In the genomic region with DNA sequence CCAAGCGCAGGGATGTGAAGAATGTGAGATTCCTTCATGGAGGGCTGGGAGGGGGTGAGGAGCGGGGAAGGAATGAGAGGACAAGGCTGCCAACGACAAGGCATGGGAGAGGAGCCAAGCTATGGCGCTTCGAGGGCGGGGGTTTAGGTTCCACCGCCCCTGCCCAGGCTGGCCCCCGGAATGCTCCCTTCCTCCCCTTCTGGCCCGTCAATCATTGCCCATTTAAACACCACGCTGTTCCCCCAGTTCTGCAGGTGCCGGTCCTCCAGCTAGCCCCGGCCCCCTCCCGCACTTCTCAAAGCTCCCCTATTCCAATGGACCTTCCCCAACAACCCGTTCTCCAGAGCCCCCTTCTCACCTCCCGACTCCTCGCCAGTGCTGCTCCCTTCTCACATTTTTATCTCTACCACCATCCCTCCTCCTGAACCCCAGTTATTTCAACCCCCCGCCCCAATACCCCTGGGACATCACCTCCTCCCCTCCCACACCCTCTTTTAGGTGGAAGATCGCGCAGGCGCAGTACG, we compare ENCODE assay signal across 8 cellular contexts. TPM values are rescaled to one million over a fixed set of nuclear protein-coding genes. Genes with fewer than 3 reads are reported as not detected.
DNase-seq lines count a peak whose midpoint lies in the region; ATAC-seq, FAIRE-seq and TF ChIP-seq lines count a peak whose summit lies in the region.

No MANE protein-coding gene starts in this region.

- peak; percentile 6 for DNase-seq in activated T-cell treated with anti-CD3 and anti-CD28 coated beads for 48 hours (ENCODE audit: low read depth)
- DNase-seq in activated T-cell treated with anti-CD3 and anti-CD28 coated beads, Interleukin-2, amount 50 U/mL, for 48 hours: no peak
- DNase-seq in OCI-LY7 (ENCODE audit: low spot score): no peak
- DNase-seq in coronary artery (ENCODE audit: low spot score): peak; percentile 91
- no peak for DNase-seq in HepG2 (ENCODE audit: low spot score)
- DNase-seq in NCI-H526 treated with DMSO at 0.1 percent for 48 hours (lab: John Stamatoyannopoulos, UW): no peak

- FAIRE-seq in HepG2 (lab: Jason Lieb, UNC): no peak

- under 1% methylated on average over 17 of the region's 21 CpGs for WGBS in HepG2 (ENCODE audit: low lambda C conversion rate)

- peaks cover 4% of the 10 kb centered on the region for H3K36me3 ChIP-seq in OCI-LY7 (ENCODE audit: insufficient read depth, low read length)
- H3K36me3 ChIP-seq in HepG2 (replicated peaks in 1 of 2; ENCODE audit: control insufficient read depth in 1 of 2, insufficient read depth in 2 of 2, low read length in 2 of 2): peaks cover 0 to 4% of the 10 kb centered on the region in 2 experiments; a peak in 2 of 5 replicates
- H3K36me3 ChIP-seq in subcutaneous abdominal adipose tissue (ENCODE audit: control insufficient read depth in 5 of 5, insufficient read depth in 5 of 5, low read length in 5 of 5): peaks cover 0 to 8% (median 6%) of the 10 kb centered on the region in 5 donors

- POLR2A ChIA-PET in OCI-LY7 (lab: Charles Lee) (interaction anchor here (0.6 to 4.2 kb wide), 22 partner anchors 10 to 300 kb away, joined by 3 to 85 read pairs (median 6); a partner anchor contains a TSS), HepG2 (lab: Yijun Ruan, JAX) (interaction anchor here (0.5 to 3.8 kb wide), 38 partner anchors 10 to 415 kb away, joined by 3 to 96 read pairs (median 6); a partner anchor contains a TSS)

- no peak for TF ChIP-seq RAD21 in HepG2 (CRISPR knock-in tag; IDR thresholded peaks at IDR 0.05)

- H4K20me1 ChIP-seq in OCI-LY7 (ENCODE audit: insufficient read depth, low read length) (no peaks in the 10 kb centered on the region), HepG2 (ENCODE audit: insufficient read depth, low read length) (no peaks in the 10 kb centered on the region)

- TF ChIP-seq EP300 in HepG2 (IDR thresholded peaks at IDR 0.05; ENCODE audit: low read depth in 2 of 2, low read length in 2 of 2) (no peak), HepG2 (CRISPR knock-in tag; IDR thresholded peaks at IDR 0.05; ENCODE audit: borderline replicate concordance) (no peak)

- H3K9ac ChIP-seq in HepG2 (ENCODE audit: insufficient read depth, low read depth, low read length): peak overlapping the region; percentile 90
- peak overlapping the region; percentile 85 to 95 (median 92) for H3K9ac ChIP-seq in subcutaneous abdominal adipose tissue (ENCODE audit: low read length in 5 of 5)

- intact Hi-C loops in OCI-LY7 (cut with micrococcal nuclease; ENCODE audit: unreplicated experiment): loop anchor here (2.0 kb wide), 1 partner anchor 14 kb away; no protein-coding TSS in a partner anchor
- intact Hi-C loops in HepG2 (cut with micrococcal nuclease; ENCODE audit: unreplicated experiment): loop anchor here (2.0 to 5.0 kb wide), 2 partner anchors 14 to 36 kb away; a partner anchor contains a TSS

- no peaks in the 10 kb centered on the region for H3K9me2 ChIP-seq in OCI-LY7 (ENCODE audit: insufficient read depth, low read length)

- H3K4me3 ChIP-seq in OCI-LY7 (ENCODE audit: low read depth, low read length, poor library complexity, severe bottlenecking): peak overlapping the region; percentile 81
- peak overlapping the region; percentile 85 for H3K4me3 ChIP-seq in coronary artery
- H3K4me3 ChIP-seq in HepG2 (replicated peaks in 1 of 3; ENCODE audit: insufficient read depth in 1 of 3, low read depth in 2 of 3, low read length in 3 of 3): peak overlapping the region; percentile 91 to 94 (median 91)
- H3K4me3 ChIP-seq in subcutaneous abdominal adipose tissue (ENCODE audit: low read depth in 1 of 5, low read length in 5 of 5): peak overlapping the region; percentile 76 to 93 (median 88)

- in situ Hi-C loops in HepG2 (cut with HindIII; ENCODE audit: extremely low pct_ligation_motif_present, low pct_unique_long_range_greater_than_20kb): loop anchor here (5.0 kb wide), 1 partner anchor 36 kb away; a partner anchor contains a TSS

- H2AFZ ChIP-seq in OCI-LY7 (ENCODE audit: low read length) (peak overlapping the region; percentile 65; the same call in 1 of the 2 replicates), HepG2 (ENCODE audit: low read length) (no peak overlapping the region)

- H3K27me3 ChIP-seq in HepG2 (ENCODE audit: control insufficient read depth in 1 of 2, insufficient read depth in 2 of 2, low read length in 2 of 2) (no peaks in the 10 kb centered on the region; a peak in 1 of 5 replicates), subcutaneous abdominal adipose tissue (ENCODE audit: control insufficient read depth in 5 of 5, insufficient read depth in 4 of 5, low read length in 5 of 5) (no peaks in the 10 kb centered on the region)

- ATAC-seq in HG02642 (IDR thresholded peaks at IDR 0.05; ENCODE audit: poor library complexity, unreplicated experiment) (peak; percentile 28), HepG2 (peak; percentile 29)

- TF ChIP-seq CTCF in OCI-LY7 (conservative IDR thresholded peaks at IDR 0.05; ENCODE audit: low read length) (no peak), coronary artery (IDR thresholded peaks at IDR 0.05) (no peak), HepG2 (CRISPR knock-in tag; IDR thresholded peaks at IDR 0.05) (no peak)

- H3K27ac ChIP-seq in OCI-LY7 (ENCODE audit: low read depth, low read length, poor library complexity, severe bottlenecking): peak overlapping the region; percentile 77
- H3K27ac ChIP-seq in coronary artery: peak overlapping the region; percentile 95 to 98
- H3K27ac ChIP-seq in HepG2 (ENCODE audit: extremely low read length, insufficient read depth, low read length): peak overlapping the region; percentile 89
- peak overlapping the region; percentile 99 for H3K27ac ChIP-seq in subcutaneous abdominal adipose tissue (ENCODE audit: low read depth, low read length)

- H3K79me2 ChIP-seq in OCI-LY7 (ENCODE audit: insufficient read depth, low read depth, low read length) (peaks cover 23% of the 10 kb centered on the region; the same call in 1 of the 2 replicates), HepG2 (ENCODE audit: insufficient read depth, low read length) (peaks cover 12% of the 10 kb centered on the region)

- H3K9me3 ChIP-seq in OCI-LY7 (ENCODE audit: low read length) (no peaks in the 10 kb centered on the region), HepG2 (ENCODE audit: low read length) (no peaks in the 10 kb centered on the region), subcutaneous abdominal adipose tissue (ENCODE audit: control insufficient read depth in 5 of 5, low read length in 5 of 5) (no peaks in the 10 kb centered on the region)

- H3K4me1 ChIP-seq in OCI-LY7 (ENCODE audit: insufficient read depth, low read length, poor library complexity, severe bottlenecking) (peaks cover 40% of the 10 kb centered on the region), HepG2 (ENCODE audit: insufficient read depth, low read length) (peaks cover 37% of the 10 kb centered on the region), subcutaneous abdominal adipose tissue (ENCODE audit: control insufficient read depth in 5 of 5, insufficient read depth in 5 of 5, low read length in 5 of 5) (peaks cover 8 to 54% (median 44%) of the 10 kb centered on the region in 5 donors)

- no TSS peak for BruUV-seq in OCI-LY7 (replicated peaks; lab: Mats Ljungman, UMichigan)
- TSS peak; percentile 93 for BruUV-seq in HepG2 (replicated peaks; lab: Mats Ljungman, UMichigan)

- peak overlapping the region; percentile 100 for H3K4me2 ChIP-seq in OCI-LY7 (ENCODE audit: low read length)
- peak overlapping the region; percentile 95 for H3K4me2 ChIP-seq in HepG2 (ENCODE audit: low read depth, low read length)

- no peak for TF ChIP-seq POLR2A in HepG2 (IDR thresholded peaks at IDR 0.05; ENCODE audit: insufficient read depth in 1 of 2, low read depth in 2 of 2, low read length in 2 of 2)

- CTCF ChIA-PET in OCI-LY7 (lab: Charles Lee; ENCODE audit: unreplicated experiment): interaction anchor here (0.6 to 3.4 kb wide), 6 partner anchors 8 to 243 kb away, joined by 3 to 35 read pairs (median 6); a partner anchor contains a TSS
- CTCF ChIA-PET in HepG2 (lab: Yijun Ruan, JAX; ENCODE audit: low intra/inter-chr PET ratio, low total read pairs): interaction anchor here (0.7 kb wide), 1 partner anchor 29 kb away, joined by 3 read pairs; no protein-coding TSS in a partner anchor

RNA-seq across cellular contexts. Expression of a gene that starts 0.4 kb away (rescaled TPM):
- total RNA-seq in OCI-LY7 (2014; rRNA removed; shearing (Covaris generic)): 63.8 and 76.1 TPM in 2 replicates
- total RNA-seq in OCI-LY7 (2022) (43.7 and 45.6 TPM in 2 replicates), HepG2 (2016; rRNA removed; fragmentation: Illumina TruSeq; extraction: Trizol) (27.1 and 32.9 TPM in 2 replicates)
- 13.2 and 13.9 TPM in 2 replicates for total RNA-seq in HepG2 (2016; cell fraction: cytosol; rRNA removed; fragmentation: Illumina TruSeq; extraction: Trizol; ENCODE audit: low read depth)
- total RNA-seq in HepG2 (2016; cell fraction: insoluble cytoplasmic fraction; rRNA removed; fragmentation: Illumina TruSeq; extraction: Trizol): 26.4 and 30.9 TPM in 2 replicates
- total RNA-seq in HepG2 (2016; cell fraction: membrane; rRNA removed; fragmentation: Illumina TruSeq; extraction: Trizol): 32.7 and 39.6 TPM in 2 replicates
- total RNA-seq in HepG2 (2016; cell fraction: nucleus; rRNA removed; fragmentation: Illumina TruSeq; extraction: Trizol): 18.2 and 18.7 TPM in 2 replicates
- 39.4 and 46.7 TPM in 2 replicates for polyA plus RNA-seq in HepG2 (2011; rRNA removed)
- 37.2 and 48.5 TPM in 2 replicates for polyA plus RNA-seq in HepG2 (2011; cell fraction: cytosol; rRNA removed)
- 33.0 and 35.2 TPM in 2 replicates for polyA plus RNA-seq in HepG2 (2011; cell fraction: nucleus; rRNA removed)
- 16.6 and 19.8 TPM in 2 replicates for polyA plus RNA-seq in HepG2 (2012)
- polyA plus RNA-seq in HepG2 (2016; cell fraction: cytosol; fragmentation: Illumina TruSeq; extraction: Trizol; ENCODE audit: low read depth): 9.3 and 14.8 TPM in 2 replicates
- polyA plus RNA-seq in HepG2 (2016; cell fraction: insoluble cytoplasmic fraction; fragmentation: Illumina TruSeq; extraction: Trizol; ENCODE audit: low read depth): 23.1 and 24.0 TPM in 2 replicates
- polyA plus RNA-seq in HepG2 (2016; cell fraction: membrane; fragmentation: Illumina TruSeq; extraction: Trizol; ENCODE audit: low read depth): 22.3 and 25.8 TPM in 2 replicates
- polyA plus RNA-seq in HepG2 (2016; cell fraction: nucleus; fragmentation: Illumina TruSeq; extraction: Trizol; ENCODE audit: insufficient read depth, low read depth): 17.4 and 20.5 TPM in 2 replicates
- polyA minus RNA-seq in HepG2 (2011; rRNA and poly(A)+ RNA removed; ENCODE audit: low replicate concordance): 241 and 278 TPM in 2 replicates
- 36.8 and 40.2 TPM in 2 replicates for polyA minus RNA-seq in HepG2 (2011; cell fraction: cytosol; rRNA and poly(A)+ RNA removed)
- polyA minus RNA-seq in HepG2 (2011; cell fraction: nucleus; rRNA and poly(A)+ RNA removed): 33.3 and 39.0 TPM in 2 replicates

RNA-seq across cellular contexts. Expression of a gene that starts 2.8 kb away (rescaled TPM):
- 37.5 and 46.0 TPM in 2 replicates for total RNA-seq in OCI-LY7 (2014; rRNA removed; shearing (Covaris generic))
- total RNA-seq in OCI-LY7 (2022): 54.1 and 61.1 TPM in 2 replicates
- total RNA-seq in HepG2 (2016; rRNA removed; fragmentation: Illumina TruSeq; extraction: Trizol): 31.2 and 33.2 TPM in 2 replicates
- 85.1 and 99.3 TPM in 2 replicates for total RNA-seq in HepG2 (2016; cell fraction: cytosol; rRNA removed; fragmentation: Illumina TruSeq; extraction: Trizol; ENCODE audit: low read depth)
- total RNA-seq in HepG2 (2016; cell fraction: insoluble cytoplasmic fraction; rRNA removed; fragmentation: Illumina TruSeq; extraction: Trizol): 29.7 and 31.9 TPM in 2 replicates
- 92.8 and 102 TPM in 2 replicates for total RNA-seq in HepG2 (2016; cell fraction: membrane; rRNA removed; fragmentation: Illumina TruSeq; extraction: Trizol)
- 8.5 and 12.0 TPM in 2 replicates for total RNA-seq in HepG2 (2016; cell fraction: nucleus; rRNA removed; fragmentation: Illumina TruSeq; extraction: Trizol)
- polyA plus RNA-seq in HepG2 (2011; rRNA removed): 27.9 and 35.5 TPM in 2 replicates
- polyA plus RNA-seq in HepG2 (2011; cell fraction: cytosol; rRNA removed): 32.7 and 35.7 TPM in 2 replicates
- polyA plus RNA-seq in HepG2 (2011; cell fraction: nucleus; rRNA removed): 6.2 and 9.4 TPM in 2 replicates
- 17.5 and 19.8 TPM in 2 replicates for polyA plus RNA-seq in HepG2 (2012)
- polyA plus RNA-seq in HepG2 (2016; cell fraction: cytosol; fragmentation: Illumina TruSeq; extraction: Trizol; ENCODE audit: low read depth): 123 and 144 TPM in 2 replicates
- 34.0 and 41.8 TPM in 2 replicates for polyA plus RNA-seq in HepG2 (2016; cell fraction: insoluble cytoplasmic fraction; fragmentation: Illumina TruSeq; extraction: Trizol; ENCODE audit: low read depth)
- 103 and 111 TPM in 2 replicates for polyA plus RNA-seq in HepG2 (2016; cell fraction: membrane; fragmentation: Illumina TruSeq; extraction: Trizol; ENCODE audit: low read depth)
- 23.6 and 24.1 TPM in 2 replicates for polyA plus RNA-seq in HepG2 (2016; cell fraction: nucleus; fragmentation: Illumina TruSeq; extraction: Trizol; ENCODE audit: insufficient read depth, low read depth)
- polyA minus RNA-seq in HepG2 (2011; rRNA and poly(A)+ RNA removed; ENCODE audit: low replicate concordance): 19.6 and 64.2 TPM in 2 replicates
- polyA minus RNA-seq in HepG2 (2011; cell fraction: cytosol; rRNA and poly(A)+ RNA removed): 9.3 TPM in 2 replicates
- polyA minus RNA-seq in HepG2 (2011; cell fraction: nucleus; rRNA and poly(A)+ RNA removed): 2.7 and 3.7 TPM in 2 replicates

RNA-seq across cellular contexts. Expression of a gene that starts 8.6 kb away (rescaled TPM):
- 0.76 and 2.5 TPM in 2 replicates for total RNA-seq in OCI-LY7 (2014; rRNA removed; shearing (Covaris generic))
- total RNA-seq in OCI-LY7 (2022) (1.2 and 1.4 TPM in 2 replicates), HepG2 (2016; rRNA removed; fragmentation: Illumina TruSeq; extraction: Trizol) (39.7 and 101 TPM in 2 replicates)
- 32.8 and 38.8 TPM in 2 replicates for total RNA-seq in HepG2 (2016; cell fraction: cytosol; rRNA removed; fragmentation: Illumina TruSeq; extraction: Trizol; ENCODE audit: low read depth)
- 36.4 and 95.0 TPM in 2 replicates for total RNA-seq in HepG2 (2016; cell fraction: insoluble cytoplasmic fraction; rRNA removed; fragmentation: Illumina TruSeq; extraction: Trizol)
- 38.5 and 51.4 TPM in 2 replicates for total RNA-seq in HepG2 (2016; cell fraction: membrane; rRNA removed; fragmentation: Illumina TruSeq; extraction: Trizol)
- total RNA-seq in HepG2 (2016; cell fraction: nucleus; rRNA removed; fragmentation: Illumina TruSeq; extraction: Trizol): 91.1 and 122 TPM in 2 replicates
- 59.7 and 80.6 TPM in 2 replicates for polyA plus RNA-seq in HepG2 (2011; rRNA removed)
- polyA plus RNA-seq in HepG2 (2011; cell fraction: cytosol; rRNA removed): 50.4 and 79.1 TPM in 2 replicates
- 344 and 397 TPM in 2 replicates for polyA plus RNA-seq in HepG2 (2011; cell fraction: nucleus; rRNA removed)
- polyA plus RNA-seq in HepG2 (2012): 73.0 and 80.9 TPM in 2 replicates
- 21.5 and 22.3 TPM in 2 replicates for polyA plus RNA-seq in HepG2 (2016; cell fraction: cytosol; fragmentation: Illumina TruSeq; extraction: Trizol; ENCODE audit: low read depth)
- polyA plus RNA-seq in HepG2 (2016; cell fraction: insoluble cytoplasmic fraction; fragmentation: Illumina TruSeq; extraction: Trizol; ENCODE audit: low read depth): 28.4 and 31.4 TPM in 2 replicates
- polyA plus RNA-seq in HepG2 (2016; cell fraction: membrane; fragmentation: Illumina TruSeq; extraction: Trizol; ENCODE audit: low read depth): 29.6 and 33.0 TPM in 2 replicates
- 202 and 204 TPM in 2 replicates for polyA plus RNA-seq in HepG2 (2016; cell fraction: nucleus; fragmentation: Illumina TruSeq; extraction: Trizol; ENCODE audit: insufficient read depth, low read depth)
- 75.4 TPM in 1 of 2 replicates, not detected in the other for polyA minus RNA-seq in HepG2 (2011; rRNA and poly(A)+ RNA removed; ENCODE audit: low replicate concordance)
- 29.5 and 41.4 TPM in 2 replicates for polyA minus RNA-seq in HepG2 (2011; cell fraction: cytosol; rRNA and poly(A)+ RNA removed)
- polyA minus RNA-seq in HepG2 (2011; cell fraction: nucleus; rRNA and poly(A)+ RNA removed): 30.3 and 40.7 TPM in 2 replicates

RNA-seq across cellular contexts. Expression of a gene that starts 32.0 kb away (rescaled TPM):
- 59.7 and 68.3 TPM in 2 replicates for total RNA-seq in OCI-LY7 (2014; rRNA removed; shearing (Covaris generic))
- total RNA-seq in OCI-LY7 (2022): 137 and 162 TPM in 2 replicates
- 13.1 and 21.3 TPM in 2 replicates for total RNA-seq in HepG2 (2016; rRNA removed; fragmentation: Illumina TruSeq; extraction: Trizol)
- 7.8 and 8.7 TPM in 2 replicates for total RNA-seq in HepG2 (2016; cell fraction: cytosol; rRNA removed; fragmentation: Illumina TruSeq; extraction: Trizol; ENCODE audit: low read depth)
- total RNA-seq in HepG2 (2016; cell fraction: insoluble cytoplasmic fraction; rRNA removed; fragmentation: Illumina TruSeq; extraction: Trizol): 13.2 and 20.4 TPM in 2 replicates
- total RNA-seq in HepG2 (2016; cell fraction: membrane; rRNA removed; fragmentation: Illumina TruSeq; extraction: Trizol): 6.4 and 7.1 TPM in 2 replicates
- total RNA-seq in HepG2 (2016; cell fraction: nucleus; rRNA removed; fragmentation: Illumina TruSeq; extraction: Trizol): 34.5 and 38.1 TPM in 2 replicates
- 21.0 and 24.1 TPM in 2 replicates for polyA plus RNA-seq in HepG2 (2011; rRNA removed)
- 6.4 and 7.0 TPM in 2 replicates for polyA plus RNA-seq in HepG2 (2011; cell fraction: cytosol; rRNA removed)
- 89.5 and 95.6 TPM in 2 replicates for polyA plus RNA-seq in HepG2 (2011; cell fraction: nucleus; rRNA removed)
- 18.5 and 25.0 TPM in 2 replicates for polyA plus RNA-seq in HepG2 (2012)
- polyA plus RNA-seq in HepG2 (2016; cell fraction: cytosol; fragmentation: Illumina TruSeq; extraction: Trizol; ENCODE audit: low read depth): 1.0 and 1.5 TPM in 2 replicates
- polyA plus RNA-seq in HepG2 (2016; cell fraction: insoluble cytoplasmic fraction; fragmentation: Illumina TruSeq; extraction: Trizol; ENCODE audit: low read depth): 11.3 and 14.8 TPM in 2 replicates
- 3.5 and 3.7 TPM in 2 replicates for polyA plus RNA-seq in HepG2 (2016; cell fraction: membrane; fragmentation: Illumina TruSeq; extraction: Trizol; ENCODE audit: low read depth)
- 65.5 and 70.0 TPM in 2 replicates for polyA plus RNA-seq in HepG2 (2016; cell fraction: nucleus; fragmentation: Illumina TruSeq; extraction: Trizol; ENCODE audit: insufficient read depth, low read depth)
- 32.0 and 82.6 TPM in 2 replicates for polyA minus RNA-seq in HepG2 (2011; rRNA and poly(A)+ RNA removed; ENCODE audit: low replicate concordance)
- polyA minus RNA-seq in HepG2 (2011; cell fraction: cytosol; rRNA and poly(A)+ RNA removed): 17.5 and 19.3 TPM in 2 replicates
- 62.1 and 93.5 TPM in 2 replicates for polyA minus RNA-seq in HepG2 (2011; cell fraction: nucleus; rRNA and poly(A)+ RNA removed)

RNA-seq across cellular contexts. Expression of a gene that starts 36.9 kb away (rescaled TPM):
- 7.0 and 11.7 TPM in 2 replicates for total RNA-seq in OCI-LY7 (2014; rRNA removed; shearing (Covaris generic))
- 35.0 and 35.6 TPM in 2 replicates for total RNA-seq in OCI-LY7 (2022)
- total RNA-seq in HepG2 (2016; rRNA removed; fragmentation: Illumina TruSeq; extraction: Trizol): 7.8 and 22.0 TPM in 2 replicates
- total RNA-seq in HepG2 (2016; cell fraction: cytosol; rRNA removed; fragmentation: Illumina TruSeq; extraction: Trizol; ENCODE audit: low read depth): 1.1 and 2.9 TPM in 2 replicates
- total RNA-seq in HepG2 (2016; cell fraction: insoluble cytoplasmic fraction; rRNA removed; fragmentation: Illumina TruSeq; extraction: Trizol): 7.7 and 17.9 TPM in 2 replicates
- 4.4 and 5.8 TPM in 2 replicates for total RNA-seq in HepG2 (2016; cell fraction: membrane; rRNA removed; fragmentation: Illumina TruSeq; extraction: Trizol)
- total RNA-seq in HepG2 (2016; cell fraction: nucleus; rRNA removed; fragmentation: Illumina TruSeq; extraction: Trizol): 11.5 and 15.5 TPM in 2 replicates
- polyA plus RNA-seq in HepG2 (2011; rRNA removed): 9.2 and 11.2 TPM in 2 replicates
- 6.2 TPM in 2 replicates for polyA plus RNA-seq in HepG2 (2011; cell fraction: cytosol; rRNA removed)
- 29.6 and 34.0 TPM in 2 replicates for polyA plus RNA-seq in HepG2 (2011; cell fraction: nucleus; rRNA removed)
- polyA plus RNA-seq in HepG2 (2012): 9.0 and 10.3 TPM in 2 replicates
- 0.48 and 0.53 TPM in 2 replicates for polyA plus RNA-seq in HepG2 (2016; cell fraction: cytosol; fragmentation: Illumina TruSeq; extraction: Trizol; ENCODE audit: low read depth)
- 9.4 and 12.7 TPM in 2 replicates for polyA plus RNA-seq in HepG2 (2016; cell fraction: insoluble cytoplasmic fraction; fragmentation: Illumina TruSeq; extraction: Trizol; ENCODE audit: low read depth)
- polyA plus RNA-seq in HepG2 (2016; cell fraction: membrane; fragmentation: Illumina TruSeq; extraction: Trizol; ENCODE audit: low read depth): 1.5 and 1.6 TPM in 2 replicates
- polyA plus RNA-seq in HepG2 (2016; cell fraction: nucleus; fragmentation: Illumina TruSeq; extraction: Trizol; ENCODE audit: insufficient read depth, low read depth): 25.3 and 28.1 TPM in 2 replicates
- polyA minus RNA-seq in HepG2 (2011; rRNA and poly(A)+ RNA removed; ENCODE audit: low replicate concordance): 34.8 and 47.2 TPM in 2 replicates
- polyA minus RNA-seq in HepG2 (2011; cell fraction: cytosol; rRNA and poly(A)+ RNA removed): 11.2 and 12.0 TPM in 2 replicates
- 11.9 and 12.7 TPM in 2 replicates for polyA minus RNA-seq in HepG2 (2011; cell fraction: nucleus; rRNA and poly(A)+ RNA removed)

Comparison
In these comparisons a context has a peak if more than half of its experiments do, and no peak if none do; other contexts are left out.
1. DNase-seq: peak in activated T-cell treated with anti-CD3 and anti-CD28 coated beads for 48 hours (single experiment) and coronary artery (single experiment); none in activated T-cell treated with anti-CD3 and anti-CD28 coated beads, Interleukin-2, amount 50 U/mL, for 48 hours (0 of 2), OCI-LY7 (single experiment), HepG2 (single experiment) and NCI-H526 treated with DMSO at 0.1 percent for 48 hours (single experiment).
2. RNA of a gene that starts 8.6 kb away (total RNA-seq): 32.8 to 122 TPM in HepG2; 0.76 to 2.5 TPM in OCI-LY7; every median in the first group is over 4 times any median in the second.
3. Peak in every context shown above with its lines, with median percentiles within 50 percentile points of each other: H3K27ac ChIP-seq and H3K4me3 ChIP-seq.